ENCODE assay signal across 8 cellular contexts in the genomic region with DNA sequence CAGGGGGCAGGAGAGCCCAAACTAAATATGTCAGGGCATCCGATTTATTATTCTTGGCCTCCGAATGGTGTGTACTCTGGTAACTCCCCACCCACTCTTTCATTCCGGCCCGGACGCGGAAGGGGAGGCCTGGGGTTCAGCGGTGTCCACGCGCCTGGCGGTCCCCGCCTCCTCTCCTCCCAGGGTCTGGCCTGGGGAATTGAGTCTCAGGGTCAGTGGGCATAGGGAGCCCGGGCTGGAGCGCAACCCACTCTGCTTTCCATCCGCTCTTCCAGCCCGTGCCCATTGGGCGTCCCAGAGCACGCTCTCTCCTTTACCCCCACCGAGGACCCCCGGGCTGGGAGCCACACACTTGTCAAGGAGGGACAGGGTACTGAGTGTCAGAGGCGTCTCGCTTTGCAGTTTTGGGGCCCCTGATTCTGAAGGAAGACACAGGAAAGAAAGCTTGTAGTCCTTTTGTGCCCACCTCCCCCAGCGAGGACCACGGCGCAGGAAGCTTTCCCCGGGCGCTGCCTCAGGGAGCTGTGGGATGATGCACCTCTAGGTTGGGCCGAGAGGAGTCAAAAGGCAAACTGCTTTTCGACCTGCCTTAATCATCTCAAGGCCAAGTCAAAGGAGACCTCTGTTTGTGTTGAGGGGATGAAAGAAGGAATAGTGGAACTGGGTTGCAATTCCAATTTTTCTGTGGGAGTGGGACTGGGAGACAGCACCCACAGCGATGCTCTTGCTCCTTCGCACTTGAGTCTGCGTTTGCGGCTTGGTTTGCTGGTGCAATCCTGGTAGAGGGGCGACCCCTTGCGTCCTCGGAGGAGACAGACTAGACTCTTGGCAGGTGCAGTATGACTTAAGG. TPM values are rescaled to one million over a fixed set of nuclear protein-coding genes. Genes with fewer than 3 reads are reported as not detected.
DNase-seq lines count a peak whose midpoint lies in the region; ATAC-seq, FAIRE-seq and TF ChIP-seq lines count a peak whose summit lies in the region.

No MANE protein-coding gene starts in this region.

- peak; percentile 58 for TF ChIP-seq CTCF in kidney (IDR thresholded peaks at IDR 0.05; ENCODE audit: borderline replicate concordance, extremely low read depth, insufficient read depth)

- H3K4me3 ChIP-seq in kidney (ENCODE audit: low read length in 2 of 2): peak overlapping the region in 1 of 2 donors; percentile 25

- peaks cover 6 to 17% of the 10 kb centered on the region in 2 donors for H3K4me1 ChIP-seq in kidney (ENCODE audit: control insufficient read depth in 1 of 2, insufficient read depth in 1 of 2, low read depth in 1 of 2, low read length in 2 of 2)

- H3K9ac ChIP-seq in kidney (ENCODE audit: low read length in 2 of 2): no peak overlapping the region

- intact Hi-C loops in kidney (cut with DNase I): no loop called here

- DNase-seq in 8988T (peak; percentile 94), NCI-H1930 (lab: John Stamatoyannopoulos, UW) (peak; percentile 64 to 68), UCSD-AML1 (lab: John Stamatoyannopoulos, UW; ENCODE audit: unreplicated experiment) (peak; percentile 39), caudate nucleus (lab: John Stamatoyannopoulos, UW) (peak in 57 of 61 donors; percentile 12 to 89 (median 59)), kidney (peak; percentile 80)
- peak; percentile 51 to 70 (median 62) for DNase-seq in stimulated activated CD4-positive, alpha-beta T cell treated with anti-CD3 and anti-CD28 coated beads, Interleukin-12 subunit alpha, Interleukin-12 subunit beta, amount 100 ng/mL, for 48 hours (ENCODE audit: low read depth in 2 of 3, low spot score in 1 of 3)

- FAIRE-seq in kidney (lab: Jason Lieb, UNC): no peak

- no peaks in the 10 kb centered on the region for H3K36me3 ChIP-seq in kidney (ENCODE audit: control insufficient read depth in 1 of 2, insufficient read depth in 2 of 2, low read length in 2 of 2)

- H3K9me3 ChIP-seq in kidney (ENCODE audit: control insufficient read depth in 1 of 2, low read length in 2 of 2): no peaks in the 10 kb centered on the region

- ATAC-seq in GM18511 (IDR thresholded peaks at IDR 0.05; ENCODE audit: unreplicated experiment): peak; percentile 84
- ATAC-seq in HG02973 (IDR thresholded peaks at IDR 0.05; ENCODE audit: unreplicated experiment): peak; percentile 90

- H3K27ac ChIP-seq in caudate nucleus (ENCODE audit: low read depth, low read length): no peak overlapping the region
- H3K27ac ChIP-seq in kidney (ENCODE audit: low read depth in 2 of 2, low read length in 2 of 2): no peak overlapping the region

RNA-seq across cellular contexts. Expression of a gene that starts 2.5 kb away (rescaled TPM):
- total RNA-seq in kidney: 8.9 TPM
- 1.2 TPM for polyA plus RNA-seq in kidney (ENCODE audit: insufficient read depth, low read depth, low replicate concordance)

Comparison
In these comparisons a context has a peak if more than half of its experiments do, and no peak if none do; other contexts are left out.
1. DNase-seq: peak in every context shown above with its lines; median percentile 94 in 8988T; 80 in kidney; 66 in NCI-H1930; 62 in stimulated activated CD4-positive, alpha-beta T cell treated with anti-CD3 and anti-CD28 coated beads, Interleukin-12 subunit alpha, Interleukin-12 subunit beta, amount 100 ng/mL, for 48 hours; 59 in caudate nucleus; 39 in UCSD-AML1.